Comparison of ENCODE assay signal across 8 cellular contexts in genomic region chr12:750356-751191, GRCh38. TPM values are rescaled to one million over a fixed set of nuclear protein-coding genes. Genes with fewer than 3 reads are reported as not detected.
DNase-seq lines count a peak whose midpoint lies in the region; ATAC-seq, FAIRE-seq and TF ChIP-seq lines count a peak whose summit lies in the region.

No MANE protein-coding gene starts in this region.

- no peak for FAIRE-seq in keratinocyte (lab: Jason Lieb, UNC)

- TF ChIP-seq CTCF in keratinocyte (optimal IDR thresholded peaks at IDR 0.05 in 1 of 3, IDR thresholded peaks at IDR 0.05 in 1 of 3, conservative IDR thresholded peaks at IDR 0.05 in 1 of 3; ENCODE audit: extremely low read depth in 1 of 3, insufficient read depth in 2 of 3, low read length in 3 of 3), result no peak
- TF ChIP-seq CTCF in thyroid gland (IDR thresholded peaks at IDR 0.05), result no peak

- H3K36me3 ChIP-seq in SK-N-MC (ENCODE audit: insufficient read depth, low read length) (no peaks in the 10 kb centered on the region), keratinocyte (ENCODE audit: control insufficient read depth in 2 of 2, extremely low read depth in 1 of 2, insufficient read depth in 2 of 2, low read length in 2 of 2) (no peaks in the 10 kb centered on the region), thyroid gland (no peaks in the 10 kb centered on the region)

- H3K4me3 ChIP-seq in SK-N-MC (peak overlapping the region; percentile 80), keratinocyte (ENCODE audit: control insufficient read depth in 2 of 3, extremely low read depth in 1 of 3, insufficient read depth in 2 of 3, low read depth in 1 of 3, low read length in 3 of 3) (peak overlapping the region; percentile 28 to 79 (median 47)), thyroid gland (replicated peaks in 1 of 3) (peak overlapping the region in 2 of 3 donors; percentile 6 to 96)

- 9 to 12% methylated on average over 7 of the region's 7 CpGs for WGBS in thyroid gland, 2 donors

- H4K20me1 ChIP-seq in keratinocyte (ENCODE audit: control insufficient read depth, extremely low read depth, insufficient read depth, low read length), result peaks cover 18% of the 10 kb centered on the region

- ATAC-seq in HG03159 (IDR thresholded peaks at IDR 0.05; ENCODE audit: unreplicated experiment), result no peak

- H3K27ac ChIP-seq in SK-N-MC, result peak overlapping the region; percentile 94
- H3K27ac ChIP-seq in keratinocyte (ENCODE audit: control insufficient read depth, insufficient read depth, low read length), result peak overlapping the region; percentile 63
- H3K27ac ChIP-seq in thyroid gland, result peak overlapping the region; percentile 66 to 98 (median 72)

- DNase-seq in NCI-H748 (lab: John Stamatoyannopoulos, UW; ENCODE audit: unreplicated experiment), result peak; percentile 22
- no peak for DNase-seq in NCI-H748 treated with DMSO at 0.1 percent for 48 hours (lab: John Stamatoyannopoulos, UW)
- DNase-seq in SK-N-MC (ENCODE audit: low read depth, low spot score), result peak; percentile 20
- no peak for DNase-seq in keratinocyte (ENCODE audit: low read depth, low spot score)
- no peak for DNase-seq in thyroid gland
- no peak for DNase-seq in OCI-M2 (lab: John Stamatoyannopoulos, UW; ENCODE audit: unreplicated experiment)
- DNase-seq in HCEC 1CT, result no peak

- peak overlapping the region; percentile 76 for H2AFZ ChIP-seq in keratinocyte (ENCODE audit: control insufficient read depth, low read length)

- H3K9me3 ChIP-seq in SK-N-MC (ENCODE audit: low read depth, low read length) (no peaks in the 10 kb centered on the region), keratinocyte (ENCODE audit: control insufficient read depth, low read depth, low read length) (no peaks in the 10 kb centered on the region), thyroid gland (no peaks in the 10 kb centered on the region)

- no peak for TF ChIP-seq POLR2A in thyroid gland (IDR thresholded peaks at IDR 0.05)

- peaks cover 28% of the 10 kb centered on the region for H3K79me2 ChIP-seq in keratinocyte (ENCODE audit: control insufficient read depth, insufficient read depth, low read length)

- no peaks in the 10 kb centered on the region for H3K9me1 ChIP-seq in keratinocyte (ENCODE audit: control insufficient read depth, extremely low read depth, insufficient read depth, low read length)

- H3K27me3 ChIP-seq in keratinocyte (ENCODE audit: control insufficient read depth, extremely low read depth, insufficient read depth, low read length), result no peaks in the 10 kb centered on the region
- H3K27me3 ChIP-seq in thyroid gland, result no peaks in the 10 kb centered on the region

- intact Hi-C loops in thyroid gland (cut with DNase I), result loop anchor here (5.0 to 10.0 kb wide), 3 partner anchors 64 to 183 kb away; no protein-coding TSS in a partner anchor

- H3K9ac ChIP-seq in SK-N-MC (ENCODE audit: insufficient read length), result peak overlapping the region; percentile 85
- peak overlapping the region; percentile 67 for H3K9ac ChIP-seq in keratinocyte (ENCODE audit: control insufficient read depth, extremely low read depth, insufficient read depth, low read length)

- H3K4me2 ChIP-seq in keratinocyte (ENCODE audit: control insufficient read depth, extremely low read depth, insufficient read depth, low read depth, low read length), result peak overlapping the region; percentile 98

- dilution Hi-C loops in keratinocyte (cut with MboI; ENCODE audit: extremely low pct_ligation_motif_present, low sequenced_read_pairs), result no loop called here

- H3K4me1 ChIP-seq in keratinocyte (ENCODE audit: control insufficient read depth, extremely low read depth, insufficient read depth, low read length) (peaks cover 18% of the 10 kb centered on the region), thyroid gland (peaks cover 9 to 13% of the 10 kb centered on the region in 2 donors)

RNA-seq across cellular contexts. Expression of gene WNK1, which starts 1.8 kb away (rescaled TPM):
- 72.3 to 127 TPM (median 73.9 TPM) in 3 replicates for polyA plus RNA-seq in keratinocyte
- 360 TPM for polyA plus RNA-seq in keratinocyte (2011; ENCODE audit: low read depth)
- polyA plus RNA-seq in keratinocyte (2011; cell fraction: cytosol; rRNA removed), result 92.3 and 106 TPM in 2 replicates
- polyA plus RNA-seq in keratinocyte (2011; cell fraction: nucleus; rRNA removed), result 202 and 258 TPM in 2 replicates
- polyA plus RNA-seq in keratinocyte (2012; ENCODE audit: low replicate concordance), result 79.1 and 106 TPM in 2 replicates
- polyA minus RNA-seq in keratinocyte, result 289 to 460 TPM (median 360 TPM) in 3 replicates
- polyA minus RNA-seq in keratinocyte (2011; cell fraction: cytosol; rRNA and poly(A)+ RNA removed), result 279 TPM
- polyA minus RNA-seq in keratinocyte (2011; cell fraction: nucleus; rRNA and poly(A)+ RNA removed), result 384 and 783 TPM in 2 replicates
- 100 to 1,000 TPM in 2 of 4 donors, 10 to 100 TPM in 2; 90.0 to 211 (median 109) TPM for total RNA-seq in thyroid gland

Comparison
In these comparisons a context has a peak if more than half of its experiments do, and no peak if none do; other contexts are left out.
1. DNase-seq: peak in NCI-H748 (single experiment) and SK-N-MC (single experiment); none in NCI-H748 treated with DMSO at 0.1 percent for 48 hours (single experiment), keratinocyte (single experiment), thyroid gland (0 of 2), OCI-M2 (single experiment) and HCEC 1CT (single experiment).
2. Peak in every context shown above with its lines, with median percentiles within 50 percentile points of each other: H3K27ac ChIP-seq and H3K4me3 ChIP-seq.